Comparison of ENCODE assay signal across 16 cellular contexts in genomic region chr14:51453869-51454268, GRCh38.
DNase-seq lines count a peak whose midpoint lies in the region; ATAC-seq, FAIRE-seq and TF ChIP-seq lines count a peak whose summit lies in the region.
"Had no signal": no experiment of that assay in that cellular context is flagged by ENCODE, and none has a peak within 500 bp of the region (broad histone marks: within the 10 kb centered on the region; RNA-seq: fewer than 3 reads in every experiment).

No MANE protein-coding gene starts in this region.

- no peaks in the 10 kb centered on the region for H3K9me3 ChIP-seq in A673 (ENCODE audit: low read depth, low read length, poor library complexity, severe bottlenecking)
- no peaks in the 10 kb centered on the region for H3K9me3 ChIP-seq in astrocyte (ENCODE audit: insufficient read depth, low read depth, low read length)
- H3K9me3 ChIP-seq in HepG2 (ENCODE audit: low read length), result no peaks in the 10 kb centered on the region

- BruUV-seq in A673 (replicated peaks; lab: Mats Ljungman, UMichigan) (no TSS peak), HepG2 (replicated peaks; lab: Mats Ljungman, UMichigan) (no TSS peak)

- H3K9me3 Mint-ChIP-seq in astrocyte (ENCODE audit: unreplicated experiment), result no peaks in the 10 kb centered on the region
- H3K9me3 Mint-ChIP-seq: activated CD4-positive, alpha-beta memory T cell treated with anti-CD3 and anti-CD28 coated beads for 36 hours had no signal

- H3K36me3 ChIP-seq in A673 (ENCODE audit: insufficient read depth, low read length, poor library complexity, severe bottlenecking), result no peaks in the 10 kb centered on the region
- no peaks in the 10 kb centered on the region for H3K36me3 ChIP-seq in astrocyte (ENCODE audit: insufficient read depth, low read length)
- no peaks in the 10 kb centered on the region for H3K36me3 ChIP-seq in HepG2 (replicated peaks in 1 of 2; ENCODE audit: control insufficient read depth in 1 of 2, insufficient read depth in 2 of 2, low read length in 2 of 2)

- WGBS in HepG2 (ENCODE audit: low lambda C conversion rate), result 44% methylated on average over 3 of the region's 8 CpGs

- peaks cover 7% of the 10 kb centered on the region for H3K36me3 Mint-ChIP-seq in astrocyte (ENCODE audit: low read depth, unreplicated experiment)
- H3K36me3 Mint-ChIP-seq: activated CD4-positive, alpha-beta memory T cell treated with anti-CD3 and anti-CD28 coated beads for 36 hours; mesothelial cell of epicardium had no signal

- H3K27me3 Mint-ChIP-seq in astrocyte (ENCODE audit: low read depth, unreplicated experiment), result no peaks in the 10 kb centered on the region

- no peak for TF ChIP-seq POLR2A in HepG2 (IDR thresholded peaks at IDR 0.05; ENCODE audit: insufficient read depth in 1 of 2, low read depth in 2 of 2, low read length in 2 of 2)

- H4K20me1 ChIP-seq in astrocyte (ENCODE audit: insufficient read depth, low read length) (no peaks in the 10 kb centered on the region), HepG2 (ENCODE audit: insufficient read depth, low read length) (no peaks in the 10 kb centered on the region)

- no peak for FAIRE-seq in astrocyte (lab: Jason Lieb, UNC)
- no peak for FAIRE-seq in HepG2 (lab: Jason Lieb, UNC)
- FAIRE-seq: frontal cortex, HTR-8/SVneo, islet of Langerhans, TTC549 had no signal

- intact Hi-C loops in A673 (cut with micrococcal nuclease; ENCODE audit: unreplicated experiment) (no loop called here), HepG2 (cut with micrococcal nuclease; ENCODE audit: unreplicated experiment) (no loop called here)

- H3K4me3 ChIP-seq in A673 (ENCODE audit: low read depth, low read length, poor library complexity, severe bottlenecking) (no peak overlapping the region), astrocyte (ENCODE audit: insufficient read depth, low read depth, low read length) (no peak overlapping the region), HepG2 (replicated peaks in 1 of 3; ENCODE audit: insufficient read depth in 1 of 3, low read depth in 2 of 3, low read length in 3 of 3) (no peak overlapping the region)

- TF ChIP-seq CTCF in A673 (conservative IDR thresholded peaks at IDR 0.05; ENCODE audit: low read depth, low read length), result no peak
- TF ChIP-seq CTCF in astrocyte (IDR thresholded peaks at IDR 0.05; ENCODE audit: insufficient read depth, low read depth, low read length), result no peak
- TF ChIP-seq CTCF in HepG2 (CRISPR knock-in tag; IDR thresholded peaks at IDR 0.05), result no peak

- peak overlapping the region; percentile 19 for H3K4me2 ChIP-seq in astrocyte (ENCODE audit: low read length)
- no peak overlapping the region for H3K4me2 ChIP-seq in HepG2 (ENCODE audit: low read depth, low read length)

- H2AFZ ChIP-seq in astrocyte (ENCODE audit: low read depth, low read length), result peak overlapping the region; percentile 8
- no peak overlapping the region for H2AFZ ChIP-seq in HepG2 (ENCODE audit: low read length)
- H2AFZ ChIP-seq: parathyroid adenoma had no signal

- POLR2A ChIA-PET in A673 (lab: Charles Lee; ENCODE audit: low non-redundant PET), result no interaction called here
- POLR2A ChIA-PET in HepG2 (lab: Yijun Ruan, JAX), result no interaction called here

- no peak overlapping the region for H3K4me3 Mint-ChIP-seq in astrocyte (ENCODE audit: unreplicated experiment)
- H3K4me3 Mint-ChIP-seq: activated CD4-positive, alpha-beta memory T cell treated with anti-CD3 and anti-CD28 coated beads for 36 hours; mesothelial cell of epicardium had no signal

- no peak overlapping the region for H3K27ac ChIP-seq in A673 (ENCODE audit: low read depth, low read length, poor library complexity, severe bottlenecking)
- no peak overlapping the region for H3K27ac ChIP-seq in astrocyte (ENCODE audit: low read depth, low read length)
- no peak overlapping the region for H3K27ac ChIP-seq in HepG2 (ENCODE audit: extremely low read length, insufficient read depth, low read length)
- H3K27ac ChIP-seq: parathyroid adenoma had no signal

- H3K27me3 ChIP-seq in A673 (replicated peaks; ENCODE audit: insufficient read depth, low read depth, low read length, poor library complexity), result no peaks in the 10 kb centered on the region
- no peaks in the 10 kb centered on the region for H3K27me3 ChIP-seq in astrocyte (ENCODE audit: insufficient read depth, low read length)
- H3K27me3 ChIP-seq in HepG2 (ENCODE audit: control insufficient read depth in 1 of 2, insufficient read depth in 2 of 2, low read length in 2 of 2), result peaks cover 0 to 6% of the 10 kb centered on the region in 2 experiments; a peak in 2 of 5 replicates

- DNase-seq in A673 (ENCODE audit: low spot score) (peak; percentile 72), NCI-H1092 treated with DMSO at 0.1 percent for 48 hours (lab: John Stamatoyannopoulos, UW) (peak; percentile 13), astrocyte (ENCODE audit: low read depth) (no peak), glomerular visceral epithelial cell (ENCODE audit: extremely low spot score) (peak; percentile 78), HepG2 (ENCODE audit: low spot score) (no peak), AG08395 (ENCODE audit: low spot score) (no peak), KG1 (lab: John Stamatoyannopoulos, UW) (no peak)
- DNase-seq: activated CD4-positive, alpha-beta memory T cell treated with anti-CD3 and anti-CD28 coated beads for 36 hours; NCI-H526 treated with DMSO at 0.1 percent for 48 hours had no signal

- ATAC-seq in HG02885 (IDR thresholded peaks at IDR 0.05; ENCODE audit: poor library complexity, unreplicated experiment) (no peak), HepG2 (no peak)

- CTCF ChIA-PET in A673 (lab: Charles Lee) (no interaction called here), HepG2 (lab: Yijun Ruan, JAX; ENCODE audit: low intra/inter-chr PET ratio, low total read pairs) (no interaction called here)

- no peak for TF ChIP-seq EP300 in HepG2 (IDR thresholded peaks at IDR 0.05; ENCODE audit: low read depth in 2 of 2, low read length in 2 of 2)
- TF ChIP-seq EP300 in HepG2 (CRISPR knock-in tag; IDR thresholded peaks at IDR 0.05; ENCODE audit: borderline replicate concordance), result no peak

- no peak for TF ChIP-seq RAD21 in HepG2 (CRISPR knock-in tag; IDR thresholded peaks at IDR 0.05)

- H3K4me1 ChIP-seq in A673 (ENCODE audit: insufficient read depth, low read length, poor library complexity, severe bottlenecking) (peaks cover 13% of the 10 kb centered on the region), astrocyte (ENCODE audit: insufficient read depth, low read length) (peaks cover 29% of the 10 kb centered on the region), HepG2 (ENCODE audit: insufficient read depth, low read length) (no peaks in the 10 kb centered on the region)
- H3K4me1 ChIP-seq: parathyroid adenoma had no signal

- peaks cover 30% of the 10 kb centered on the region for H3K4me1 Mint-ChIP-seq in astrocyte (ENCODE audit: low read depth, unreplicated experiment)

- H3K9ac ChIP-seq in astrocyte (ENCODE audit: low read length) (no peak overlapping the region), HepG2 (ENCODE audit: insufficient read depth, low read depth, low read length) (no peak overlapping the region)
- H3K9ac ChIP-seq: parathyroid adenoma had no signal

- in situ Hi-C loops in HepG2 (cut with HindIII; ENCODE audit: extremely low pct_ligation_motif_present, low pct_unique_long_range_greater_than_20kb), result no loop called here

- H3K27ac Mint-ChIP-seq in astrocyte (ENCODE audit: unreplicated experiment), result no peak overlapping the region
- H3K27ac Mint-ChIP-seq: activated CD4-positive, alpha-beta memory T cell treated with anti-CD3 and anti-CD28 coated beads for 36 hours; mesothelial cell of epicardium had no signal

- no peaks in the 10 kb centered on the region for H3K79me2 ChIP-seq in astrocyte (ENCODE audit: insufficient read depth, low read length)
- no peaks in the 10 kb centered on the region for H3K79me2 ChIP-seq in HepG2 (ENCODE audit: insufficient read depth, low read length)
- H3K79me2 ChIP-seq: parathyroid adenoma had no signal

TF ChIP-seq in HepG2, 621 proteins besides CTCF, POLR2A, EP300 and RAD21:
- TF ChIP-seq, protein P1, sequence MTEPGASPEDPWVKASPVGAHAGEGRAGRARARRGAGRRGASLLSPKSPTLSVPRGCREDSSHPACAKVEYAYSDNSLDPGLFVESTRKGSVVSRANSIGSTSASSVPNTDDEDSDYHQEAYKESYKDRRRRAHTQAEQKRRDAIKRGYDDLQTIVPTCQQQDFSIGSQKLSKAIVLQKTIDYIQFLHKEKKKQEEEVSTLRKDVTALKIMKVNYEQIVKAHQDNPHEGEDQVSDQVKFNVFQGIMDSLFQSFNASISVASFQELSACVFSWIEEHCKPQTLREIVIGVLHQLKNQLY (CRISPR knock-in tag; IDR thresholded peaks at IDR 0.05), result no peak
- TF ChIP-seq ZFAT (CRISPR knock-in tag; conservative IDR thresholded peaks at IDR 0.05), result no peak

Comparison
In these comparisons a context has a peak if more than half of its experiments do, and no peak if none do; other contexts are left out.
1. DNase-seq: peak in A673 (single experiment), NCI-H1092 treated with DMSO at 0.1 percent for 48 hours (single experiment) and glomerular visceral epithelial cell (single experiment); none in astrocyte (single experiment), HepG2 (single experiment), AG08395 (single experiment) and KG1 (single experiment).